23 cellular contexts compared by ENCODE assay signal in the genomic region with DNA sequence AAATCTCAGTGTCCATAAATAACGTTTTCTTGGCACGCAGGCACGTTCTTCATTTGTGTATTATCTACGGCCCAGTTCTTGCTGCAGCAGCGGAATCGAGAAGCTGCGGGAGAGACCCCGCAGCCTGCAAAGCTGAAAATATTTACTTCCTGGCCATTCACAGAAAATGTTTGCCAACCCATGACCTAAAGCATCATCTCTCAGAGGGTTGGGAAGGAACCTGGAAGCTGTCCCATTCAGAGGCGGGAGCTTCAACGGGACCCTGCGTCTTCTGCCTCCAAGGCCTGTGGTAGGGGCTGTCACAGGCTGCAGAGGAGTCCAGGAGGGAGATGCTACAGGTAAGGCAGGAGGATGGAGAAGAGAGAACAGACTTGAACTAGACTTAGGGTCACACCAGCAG.
"Had no signal": no experiment of that assay in that cellular context is flagged by ENCODE, and none has a peak within 500 bp of the region (broad histone marks: within the 10 kb centered on the region; RNA-seq: fewer than 3 reads in every experiment).

No MANE protein-coding gene starts in this region.

- H3K4me3 ChIP-seq: dorsolateral prefrontal cortex, heart left ventricle, left lung, lower lobe of right lung, ovary, stomach, thoracic aorta, transverse colon had no signal

- H3K36me3 Mint-ChIP-seq: memory B cell, naive B cell had no signal

- H3K4me3 Mint-ChIP-seq: memory B cell, naive B cell, nephron progenitor cell had no signal

- ATAC-seq: heart left ventricle, left lung, lower lobe of right lung, right cardiac atrium had no signal

- H3K9me3 ChIP-seq: left lung, lower lobe of right lung, neutrophil, ovary, stomach, thoracic aorta, transverse colon had no signal

- FAIRE-seq: islet of Langerhans, small intestine had no signal

- H3K36me3 ChIP-seq: heart left ventricle, left lung, lower lobe of right lung, neutrophil, ovary, stomach, thoracic aorta, transverse colon had no signal

- H3K27ac ChIP-seq: heart left ventricle, left lung, lower lobe of right lung, neutrophil, ovary, stomach, thoracic aorta, transverse colon had no signal

- H3K4me1 Mint-ChIP-seq: memory B cell had no signal

- H3K27ac Mint-ChIP-seq: memory B cell, naive B cell, nephron progenitor cell had no signal

- DNase-seq: cortex of kidney; dorsolateral prefrontal cortex; effector CD8-positive, alpha-beta T cell; foreskin melanocyte; heart left ventricle; hippocampal formation; left lung; lower lobe of right lung; naive B cell; nephron progenitor cell; ovary; right cardiac atrium; small intestine; stimulated activated CD4-positive, alpha-beta T cell treated with anti-CD3 and anti-CD28 coated beads, Interleukin-12 subunit alpha, Interleukin-12 subunit beta, amount 100 ng/mL, for 4 hours; stimulated activated naive CD4-positive, alpha-beta T cell; stomach; substantia nigra; transverse colon had no signal

- H3K4me1 ChIP-seq: heart left ventricle, left lung, lower lobe of right lung, stomach, transverse colon had no signal

- H3K27me3 Mint-ChIP-seq: memory B cell, progenitor cell of endocrine pancreas had no signal
